In genomic region chr1:3717041-3717714, GRCh38 we compare ENCODE assay signal across 1 cellular context.
A peak's percentile ranks its signal among the peaks of the same experiment; 100 is the strongest.
TF ChIP-seq lines count a peak whose summit lies in the region.

No MANE protein-coding gene starts in this region.

TF ChIP-seq in HepG2, 621 proteins besides CTCF, POLR2A, EP300 and RAD21 (continued from another document):
- TF ChIP-seq NRL (CRISPR knock-in tag; IDR thresholded peaks at IDR 0.05; ENCODE audit: borderline replicate concordance): 0 out of 2 replicates have a peak, but pooled peaks have one; percentile 1
- TF ChIP-seq MTERF4 (CRISPR knock-in tag; IDR thresholded peaks at IDR 0.05): no peak
